8 cellular contexts compared by ENCODE assay signal in the genomic region with DNA sequence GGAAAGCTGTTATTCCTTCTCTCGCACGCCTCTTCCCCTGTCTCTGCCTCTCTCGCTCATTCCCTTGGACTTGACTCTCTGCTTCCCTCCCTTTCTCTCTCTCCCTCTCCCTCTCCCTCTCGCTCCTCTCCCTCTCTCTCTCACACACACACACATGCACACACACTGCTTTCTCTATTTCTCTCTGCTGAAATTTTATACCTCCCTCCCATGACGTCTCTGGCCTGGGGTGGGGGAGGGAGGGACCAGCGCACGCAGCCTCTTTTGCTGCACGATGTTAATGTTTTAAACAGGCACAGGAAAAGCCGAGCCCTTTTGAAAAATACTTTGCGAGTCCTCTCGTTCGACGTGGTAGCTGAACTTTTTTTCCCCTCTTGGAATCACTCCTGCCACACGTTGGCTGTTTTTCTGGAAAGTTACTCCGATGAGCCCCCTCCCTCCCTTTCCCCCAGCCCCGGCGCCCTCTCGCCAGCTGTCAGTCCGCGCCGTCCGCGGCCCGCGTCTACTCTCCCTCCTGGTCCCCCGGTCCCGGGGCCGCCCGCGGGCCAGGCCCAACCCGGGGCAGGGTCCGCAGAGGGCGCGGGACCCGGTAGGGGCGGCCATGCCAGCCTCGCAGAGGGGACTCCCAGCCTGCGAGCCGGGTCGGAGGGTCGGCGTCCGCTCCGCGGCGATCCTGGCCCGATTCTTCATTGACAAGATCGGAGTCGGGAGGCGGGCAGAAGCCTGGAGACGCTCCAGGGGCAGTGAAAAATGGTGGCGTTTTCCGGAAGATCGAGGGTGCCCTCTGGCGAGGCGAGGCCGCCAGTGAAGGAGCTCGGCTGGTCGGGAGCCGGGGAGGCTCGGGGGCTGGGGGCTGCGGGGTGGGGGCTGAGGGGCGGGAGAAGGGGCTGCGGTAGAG. TPM values are rescaled to one million over a fixed set of nuclear protein-coding genes. Genes with fewer than 3 reads are reported as not detected.
DNase-seq lines count a peak whose midpoint lies in the region; ATAC-seq, FAIRE-seq and TF ChIP-seq lines count a peak whose summit lies in the region.

A gene (minus strand): TSS at position 170 of the 898 bp plus-strand sequence. CDS start 1,102 bp downstream, outside the sequence.

- no peaks in the 10 kb centered on the region for H3K36me3 ChIP-seq in kidney (ENCODE audit: control insufficient read depth in 1 of 2, insufficient read depth in 2 of 2, low read length in 2 of 2)

- peak within 1 kb of the TSS; percentile 73 for H3K4me3 Mint-ChIP-seq in central memory CD8-positive, alpha-beta T cell

- H3K4me1 ChIP-seq in kidney (ENCODE audit: control insufficient read depth in 1 of 2, insufficient read depth in 1 of 2, low read depth in 1 of 2, low read length in 2 of 2): peaks cover 5 to 11% of the 10 kb centered on the region in 2 donors

- peak; percentile 36 for ATAC-seq in HG03108 (IDR thresholded peaks at IDR 0.05; ENCODE audit: unreplicated experiment)
- ATAC-seq in central memory CD8-positive, alpha-beta T cell (replicated peaks; ENCODE audit: extremely low read depth, poor library complexity, severe bottlenecking): peak; percentile 61
- ATAC-seq in HG03469 (IDR thresholded peaks at IDR 0.05; ENCODE audit: unreplicated experiment): no peak

- peak within 1 kb of the TSS; percentile 74 for H3K27ac Mint-ChIP-seq in central memory CD8-positive, alpha-beta T cell (ENCODE audit: low read depth)

- peak within 1 kb of the TSS; percentile 54 to 82 for H3K9ac ChIP-seq in kidney (ENCODE audit: low read length in 2 of 2)

- peaks cover 13% of the 10 kb centered on the region for H3K36me3 Mint-ChIP-seq in central memory CD8-positive, alpha-beta T cell (ENCODE audit: insufficient read depth)

- intact Hi-C loops in kidney (cut with DNase I): loop anchor here (5.0 kb wide), 1 partner anchor 270 kb away; no protein-coding TSS in a partner anchor

- H3K4me1 Mint-ChIP-seq in central memory CD8-positive, alpha-beta T cell: peaks cover 55% of the 10 kb centered on the region

- peak within 1 kb of the TSS; percentile 66 to 75 for H3K4me3 ChIP-seq in kidney (ENCODE audit: low read length in 2 of 2)

- H3K9me3 ChIP-seq in kidney (ENCODE audit: control insufficient read depth in 1 of 2, low read length in 2 of 2): no peaks in the 10 kb centered on the region

- H3K9me3 Mint-ChIP-seq in central memory CD8-positive, alpha-beta T cell: no peaks in the 10 kb centered on the region

- H3K27me3 Mint-ChIP-seq in central memory CD8-positive, alpha-beta T cell: no peaks in the 10 kb centered on the region

- DNase-seq in NCI-H345 (lab: John Stamatoyannopoulos, UW): peak; percentile 82
- peak; percentile 77 for DNase-seq in activated CD4-positive, CD25-positive, alpha-beta regulatory T cell treated with anti-CD3 and anti-CD28 coated beads, Interleukin-2, amount 50 U/mL, for 72 hours
- DNase-seq in central memory CD8-positive, alpha-beta T cell (ENCODE audit: low spot score in 2 of 2): peak; percentile 71 to 75
- DNase-seq in kidney: peak; percentile 95
- DNase-seq in stimulated activated CD4-positive, alpha-beta T cell treated with anti-CD3 and anti-CD28 coated beads, Interleukin-12 subunit alpha, Interleukin-12 subunit beta, amount 100 ng/mL, for 24 hours (ENCODE audit: low read depth in 2 of 2): peak; percentile 60 to 66

- H3K27ac ChIP-seq in kidney (ENCODE audit: low read depth in 2 of 2, low read length in 2 of 2): peak within 1 kb of the TSS; percentile 89 to 92

- TF ChIP-seq CTCF in GM12874 (IDR thresholded peaks at IDR 0.05; ENCODE audit: insufficient read depth, low read depth, low read length): peak; percentile 76
- TF ChIP-seq CTCF in kidney (IDR thresholded peaks at IDR 0.05; ENCODE audit: borderline replicate concordance, extremely low read depth, insufficient read depth): peak; percentile 77

- FAIRE-seq in kidney (lab: Jason Lieb, UNC): no peak

RNA-seq across cellular contexts. Expression of the gene that starts here (rescaled TPM):
- 39.5 TPM for total RNA-seq in kidney
- 5.2 TPM for polyA plus RNA-seq in kidney (ENCODE audit: insufficient read depth, low read depth, low replicate concordance)
